ENCODE assay signal across 2 cellular contexts in genomic region chr6:4788482-4788881, GRCh38.
TF ChIP-seq lines count a peak whose summit lies in the region.

No MANE protein-coding gene starts in this region.

TF ChIP-seq in GM12878, 131 proteins besides CTCF, POLR2A, EP300 and RAD21:
- TF ChIP-seq ZNF207 (IDR thresholded peaks at IDR 0.05; ENCODE audit: borderline replicate concordance): no peak
- TF ChIP-seq ZZZ3 (IDR thresholded peaks at IDR 0.05; ENCODE audit: control insufficient read depth, insufficient read length, low read depth): no peak
- TF ChIP-seq NR2C2 (IDR thresholded peaks at IDR 0.05; ENCODE audit: borderline replicate concordance, control insufficient read depth, insufficient read length, low read depth): no peak
- no peak for TF ChIP-seq PAX5 (IDR thresholded peaks at IDR 0.05; ENCODE audit: borderline replicate concordance, low read depth, low read length)

TF ChIP-seq in HepG2, 621 proteins besides CTCF, POLR2A, EP300 and RAD21:
- no peak for TF ChIP-seq NR1H2 (CRISPR knock-in tag; IDR thresholded peaks at IDR 0.05; ENCODE audit: borderline replicate concordance, low read depth)
- no peak for TF ChIP-seq SNAPC4 (CRISPR knock-in tag; IDR thresholded peaks at IDR 0.05)
- TF ChIP-seq ZFP36L1 (CRISPR knock-in tag; IDR thresholded peaks at IDR 0.05): no peak
